8 cellular contexts compared by ENCODE assay signal in genomic region chr2:44392338-44392943, GRCh38. TPM values are rescaled to one million over a fixed set of nuclear protein-coding genes. Genes with fewer than 3 reads are reported as not detected.
A peak's percentile ranks its signal among the peaks of the same experiment; 100 is the strongest.
DNase-seq lines count a peak whose midpoint lies in the region; ATAC-seq, FAIRE-seq and TF ChIP-seq lines count a peak whose summit lies in the region.

No MANE protein-coding gene starts in this region.

- intact Hi-C loops in HepG2 (cut with micrococcal nuclease; ENCODE audit: unreplicated experiment): loop anchor here (1.0 to 5.0 kb wide), 3 partner anchors 87 to 563 kb away; no protein-coding TSS in a partner anchor

- WGBS in HepG2 (ENCODE audit: low lambda C conversion rate): 53% methylated on average over 3 of the region's 3 CpGs

- H3K4me1 Mint-ChIP-seq in stimulated activated naive B cell treated with anti-CD40 and anti-IgM and Interleukin-4, amounts not matched to agents 10 μg/mL and 1 μg/mL and 100 μg/mL, for 72 hours: peaks cover 6 to 8% of the 10 kb centered on the region in 2 donors

- no peaks in the 10 kb centered on the region for H4K20me1 ChIP-seq in HepG2 (ENCODE audit: insufficient read depth, low read length)

- TF ChIP-seq EP300 in HepG2 (IDR thresholded peaks at IDR 0.05; ENCODE audit: low read depth in 2 of 2, low read length in 2 of 2): no peak
- TF ChIP-seq EP300 in HepG2 (CRISPR knock-in tag; IDR thresholded peaks at IDR 0.05; ENCODE audit: borderline replicate concordance): no peak

- no peaks in the 10 kb centered on the region for H3K27me3 ChIP-seq in brain microvascular endothelial cell (replicated peaks)
- no peaks in the 10 kb centered on the region for H3K27me3 ChIP-seq in HepG2 (ENCODE audit: control insufficient read depth in 1 of 2, insufficient read depth in 2 of 2, low read length in 2 of 2)

- H3K36me3 ChIP-seq in brain microvascular endothelial cell (replicated peaks): no peaks in the 10 kb centered on the region
- no peaks in the 10 kb centered on the region for H3K36me3 ChIP-seq in HepG2 (replicated peaks in 1 of 2; ENCODE audit: control insufficient read depth in 1 of 2, insufficient read depth in 2 of 2, low read length in 2 of 2)

- peaks cover 1% of the 10 kb centered on the region in 2 donors for H3K9me3 Mint-ChIP-seq in stimulated activated naive B cell treated with anti-CD40 and anti-IgM and Interleukin-4, amounts not matched to agents 10 μg/mL and 1 μg/mL and 100 μg/mL, for 72 hours

- BruUV-seq in HepG2 (replicated peaks; lab: Mats Ljungman, UMichigan): no TSS peak

- H3K4me3 Mint-ChIP-seq in stimulated activated naive B cell treated with anti-CD40 and anti-IgM and Interleukin-4, amounts not matched to agents 10 μg/mL and 1 μg/mL and 100 μg/mL, for 72 hours: no peak overlapping the region

- in situ Hi-C loops in brain microvascular endothelial cell (cut with HindIII; ENCODE audit: low pct_ligation_motif_present, low sequenced_read_pairs) (no loop called here), HepG2 (cut with HindIII; ENCODE audit: extremely low pct_ligation_motif_present, low pct_unique_long_range_greater_than_20kb) (loop anchor here (10.0 kb wide), 1 partner anchor 552 kb away; the partner anchor contains the start of gene SIX3)

- H3K36me3 Mint-ChIP-seq in stimulated activated naive B cell treated with anti-CD40 and anti-IgM and Interleukin-4, amounts not matched to agents 10 μg/mL and 1 μg/mL and 100 μg/mL, for 72 hours: peaks cover 10% of the 10 kb centered on the region in 2 donors

- no peaks in the 10 kb centered on the region for H3K4me1 ChIP-seq in HepG2 (ENCODE audit: insufficient read depth, low read length)

- H3K4me3 ChIP-seq in brain microvascular endothelial cell (ENCODE audit: low read depth, low read length): no peak overlapping the region
- no peak overlapping the region for H3K4me3 ChIP-seq in HepG2 (replicated peaks in 1 of 3; ENCODE audit: insufficient read depth in 1 of 3, low read depth in 2 of 3, low read length in 3 of 3)

- no peak overlapping the region for H3K4me2 ChIP-seq in HepG2 (ENCODE audit: low read depth, low read length)

- H3K27ac ChIP-seq in brain microvascular endothelial cell: no peak overlapping the region
- no peak overlapping the region for H3K27ac ChIP-seq in HepG2 (ENCODE audit: extremely low read length, insufficient read depth, low read length)

- H3K9me3 ChIP-seq in HepG2 (ENCODE audit: low read length): no peaks in the 10 kb centered on the region

- no peak overlapping the region for H2AFZ ChIP-seq in HepG2 (ENCODE audit: low read length)

- ATAC-seq in HepG2 (no peak), HG02870 (IDR thresholded peaks at IDR 0.05; ENCODE audit: unreplicated experiment) (no peak), HG03342 (IDR thresholded peaks at IDR 0.05; ENCODE audit: unreplicated experiment) (no peak)
- ATAC-seq in stimulated activated naive B cell treated with anti-CD40 and anti-IgM and Interleukin-4, amounts not matched to agents 10 μg/mL and 1 μg/mL and 100 μg/mL, for 72 hours (replicated peaks): no peak

- POLR2A ChIA-PET in HepG2 (lab: Yijun Ruan, JAX): interaction anchor here (1.0 kb wide), 1 partner anchor 87 kb away, joined by 3 read pairs; no protein-coding TSS in a partner anchor

- FAIRE-seq in HepG2 (lab: Jason Lieb, UNC): peak; percentile 8

- no peak for TF ChIP-seq POLR2A in HepG2 (IDR thresholded peaks at IDR 0.05; ENCODE audit: insufficient read depth in 1 of 2, low read depth in 2 of 2, low read length in 2 of 2)

- TF ChIP-seq RAD21 in HepG2 (CRISPR knock-in tag; IDR thresholded peaks at IDR 0.05): no peak; the same call in 1 of the 2 replicates

- TF ChIP-seq CTCF in brain microvascular endothelial cell (IDR thresholded peaks at IDR 0.05; ENCODE audit: low read depth, low read length, missing control alignments) (peak; percentile 50), HepG2 (CRISPR knock-in tag; IDR thresholded peaks at IDR 0.05) (peak; percentile 56)

- H3K27ac Mint-ChIP-seq in stimulated activated naive B cell treated with anti-CD40 and anti-IgM and Interleukin-4, amounts not matched to agents 10 μg/mL and 1 μg/mL and 100 μg/mL, for 72 hours: no peak overlapping the region

- no peaks in the 10 kb centered on the region for H3K79me2 ChIP-seq in HepG2 (ENCODE audit: insufficient read depth, low read length)

- DNase-seq in DMS53 (lab: John Stamatoyannopoulos, UW) (peak; percentile 75), Kasumi-1 (lab: John Stamatoyannopoulos, UW) (peak; percentile 20 to 41), SKM-1 (lab: John Stamatoyannopoulos, UW; ENCODE audit: unreplicated experiment) (peak; percentile 22), brain microvascular endothelial cell (peak; percentile 49), HepG2 (ENCODE audit: low spot score) (peak; percentile 47)
- DNase-seq in stimulated activated naive B cell treated with anti-CD40 and anti-IgM and Interleukin-4, amounts not matched to agents 10 μg/mL and 1 μg/mL and 100 μg/mL, for 72 hours: peak; percentile 4

- H3K9ac ChIP-seq in HepG2 (ENCODE audit: insufficient read depth, low read depth, low read length): no peak overlapping the region

- CTCF ChIA-PET in HepG2 (lab: Yijun Ruan, JAX; ENCODE audit: low intra/inter-chr PET ratio, low total read pairs): interaction anchor here (1.3 to 2.5 kb wide), 3 partner anchors 87 to 564 kb away, joined by 7 to 27 read pairs (median 15); no protein-coding TSS in a partner anchor

- H3K27me3 Mint-ChIP-seq in stimulated activated naive B cell treated with anti-CD40 and anti-IgM and Interleukin-4, amounts not matched to agents 10 μg/mL and 1 μg/mL and 100 μg/mL, for 72 hours: no peaks in the 10 kb centered on the region

TF ChIP-seq in HepG2, 621 proteins besides CTCF, POLR2A, EP300 and RAD21 (continues in another document):
- peak; percentile 85; the same call in 1 of the 2 replicates for TF ChIP-seq ARID3A (IDR thresholded peaks at IDR 0.05; ENCODE audit: low read depth, low read length)
- no peak for TF ChIP-seq RAD51 (IDR thresholded peaks at IDR 0.05; ENCODE audit: borderline replicate concordance)

RNA-seq across cellular contexts. Expression of gene CAMKMT, which starts 30.7 kb away (rescaled TPM):
- total RNA-seq in HepG2 (2016; rRNA removed; fragmentation: Illumina TruSeq; extraction: Trizol): 15.3 and 20.8 TPM in 2 replicates
- total RNA-seq in HepG2 (2016; cell fraction: cytosol; rRNA removed; fragmentation: Illumina TruSeq; extraction: Trizol; ENCODE audit: low read depth): 7.2 and 7.4 TPM in 2 replicates
- total RNA-seq in HepG2 (2016; cell fraction: insoluble cytoplasmic fraction; rRNA removed; fragmentation: Illumina TruSeq; extraction: Trizol): 16.8 and 17.7 TPM in 2 replicates
- 7.1 and 9.1 TPM in 2 replicates for total RNA-seq in HepG2 (2016; cell fraction: membrane; rRNA removed; fragmentation: Illumina TruSeq; extraction: Trizol)
- 33.5 and 39.9 TPM in 2 replicates for total RNA-seq in HepG2 (2016; cell fraction: nucleus; rRNA removed; fragmentation: Illumina TruSeq; extraction: Trizol)
- 4.9 and 6.9 TPM in 2 replicates for polyA plus RNA-seq in HepG2 (2011; rRNA removed)
- 4.7 and 4.9 TPM in 2 replicates for polyA plus RNA-seq in HepG2 (2011; cell fraction: cytosol; rRNA removed)
- polyA plus RNA-seq in HepG2 (2011; cell fraction: nucleus; rRNA removed): 5.4 and 5.7 TPM in 2 replicates
- polyA plus RNA-seq in HepG2 (2012): 6.8 and 9.4 TPM in 2 replicates
- 3.3 and 4.4 TPM in 2 replicates for polyA plus RNA-seq in HepG2 (2016; cell fraction: cytosol; fragmentation: Illumina TruSeq; extraction: Trizol; ENCODE audit: low read depth)
- polyA plus RNA-seq in HepG2 (2016; cell fraction: insoluble cytoplasmic fraction; fragmentation: Illumina TruSeq; extraction: Trizol; ENCODE audit: low read depth): 22.6 and 23.5 TPM in 2 replicates
- 6.3 and 7.0 TPM in 2 replicates for polyA plus RNA-seq in HepG2 (2016; cell fraction: membrane; fragmentation: Illumina TruSeq; extraction: Trizol; ENCODE audit: low read depth)
- polyA plus RNA-seq in HepG2 (2016; cell fraction: nucleus; fragmentation: Illumina TruSeq; extraction: Trizol; ENCODE audit: insufficient read depth, low read depth): 16.3 and 17.1 TPM in 2 replicates
- 6.4 and 7.6 TPM in 2 replicates for polyA minus RNA-seq in HepG2 (2011; rRNA and poly(A)+ RNA removed; ENCODE audit: low replicate concordance)
- 3.4 and 7.7 TPM in 2 replicates for polyA minus RNA-seq in HepG2 (2011; cell fraction: cytosol; rRNA and poly(A)+ RNA removed)
- 48.0 and 55.1 TPM in 2 replicates for polyA minus RNA-seq in HepG2 (2011; cell fraction: nucleus; rRNA and poly(A)+ RNA removed)

RNA-seq across cellular contexts. Expression of gene PREPL, which starts 31.1 kb away (rescaled TPM):
- total RNA-seq in HepG2 (2016; rRNA removed; fragmentation: Illumina TruSeq; extraction: Trizol): 34.3 and 56.1 TPM in 2 replicates
- 3.1 and 3.2 TPM in 2 replicates for total RNA-seq in HepG2 (2016; cell fraction: cytosol; rRNA removed; fragmentation: Illumina TruSeq; extraction: Trizol; ENCODE audit: low read depth)
- total RNA-seq in HepG2 (2016; cell fraction: insoluble cytoplasmic fraction; rRNA removed; fragmentation: Illumina TruSeq; extraction: Trizol): 33.6 and 53.1 TPM in 2 replicates
- 8.3 and 10.0 TPM in 2 replicates for total RNA-seq in HepG2 (2016; cell fraction: membrane; rRNA removed; fragmentation: Illumina TruSeq; extraction: Trizol)
- 34.9 and 36.8 TPM in 2 replicates for total RNA-seq in HepG2 (2016; cell fraction: nucleus; rRNA removed; fragmentation: Illumina TruSeq; extraction: Trizol)
- polyA plus RNA-seq in HepG2 (2011; rRNA removed): 15.2 and 19.7 TPM in 2 replicates
- 5.9 and 10.5 TPM in 2 replicates for polyA plus RNA-seq in HepG2 (2011; cell fraction: cytosol; rRNA removed)
- 11.8 and 17.5 TPM in 2 replicates for polyA plus RNA-seq in HepG2 (2011; cell fraction: nucleus; rRNA removed)
- polyA plus RNA-seq in HepG2 (2012): 17.9 and 21.6 TPM in 2 replicates
- polyA plus RNA-seq in HepG2 (2016; cell fraction: cytosol; fragmentation: Illumina TruSeq; extraction: Trizol; ENCODE audit: low read depth): 0.65 and 0.70 TPM in 2 replicates
- 40.9 and 42.7 TPM in 2 replicates for polyA plus RNA-seq in HepG2 (2016; cell fraction: insoluble cytoplasmic fraction; fragmentation: Illumina TruSeq; extraction: Trizol; ENCODE audit: low read depth)
- 2.1 and 2.8 TPM in 2 replicates for polyA plus RNA-seq in HepG2 (2016; cell fraction: membrane; fragmentation: Illumina TruSeq; extraction: Trizol; ENCODE audit: low read depth)
- 23.0 and 23.6 TPM in 2 replicates for polyA plus RNA-seq in HepG2 (2016; cell fraction: nucleus; fragmentation: Illumina TruSeq; extraction: Trizol; ENCODE audit: insufficient read depth, low read depth)
- 17.1 and 20.9 TPM in 2 replicates for polyA minus RNA-seq in HepG2 (2011; rRNA and poly(A)+ RNA removed; ENCODE audit: low replicate concordance)
- polyA minus RNA-seq in HepG2 (2011; cell fraction: cytosol; rRNA and poly(A)+ RNA removed): 13.7 and 16.0 TPM in 2 replicates
- 54.3 and 66.9 TPM in 2 replicates for polyA minus RNA-seq in HepG2 (2011; cell fraction: nucleus; rRNA and poly(A)+ RNA removed)

Comparison
In these comparisons a context has a peak if more than half of its experiments do, and no peak if none do; other contexts are left out.
1. DNase-seq: peak in every context shown above with its lines; median percentile 75 in DMS53; 49 in brain microvascular endothelial cell; 47 in HepG2; 30 in Kasumi-1; 22 in SKM-1; 4 in stimulated activated naive B cell treated with anti-CD40 and anti-IgM and Interleukin-4, amounts not matched to agents 10 μg/mL and 1 μg/mL and 100 μg/mL, for 72 hours.